ENCODE assay signal across 8 cellular contexts in genomic region chr12:109393437-109394345, GRCh38. TPM values are rescaled to one million over a fixed set of nuclear protein-coding genes. Genes with fewer than 3 reads are reported as not detected.
DNase-seq lines count a peak whose midpoint lies in the region; ATAC-seq and TF ChIP-seq lines count a peak whose summit lies in the region.

No MANE protein-coding gene starts in this region.

- H3K27ac ChIP-seq in CD8-positive, alpha-beta T cell (ENCODE audit: low read depth, low read length), result no peak overlapping the region
- H3K27ac ChIP-seq in H9 (ENCODE audit: insufficient read length, low read depth, low read length), result no peak overlapping the region
- no peak overlapping the region for H3K27ac ChIP-seq in fibroblast of lung (ENCODE audit: insufficient read depth, low read length)
- no peak overlapping the region for H3K27ac ChIP-seq in neural cell (ENCODE audit: low read length)

- no peaks in the 10 kb centered on the region for H3K79me2 ChIP-seq in H9 (ENCODE audit: insufficient read depth, low read length)
- no peaks in the 10 kb centered on the region for H3K79me2 ChIP-seq in fibroblast of lung (ENCODE audit: control insufficient read depth, insufficient read depth, low read length)
- no peaks in the 10 kb centered on the region for H3K79me2 ChIP-seq in neural cell (replicated peaks; ENCODE audit: insufficient read depth, low read length)

- H2AFZ ChIP-seq in H9 (ENCODE audit: low read length), result no peak overlapping the region
- no peak overlapping the region for H2AFZ ChIP-seq in fibroblast of lung (ENCODE audit: low read length)
- H2AFZ ChIP-seq in neural cell (ENCODE audit: low read depth, low read length), result no peak overlapping the region

- H3K9me3 ChIP-seq in CD8-positive, alpha-beta T cell (ENCODE audit: low read length), result no peaks in the 10 kb centered on the region
- H3K9me3 ChIP-seq in H9 (ENCODE audit: control insufficient read depth, low read depth, low read length) (no peaks in the 10 kb centered on the region), fibroblast of lung (ENCODE audit: control insufficient read depth, insufficient read depth, low read depth, low read length) (no peaks in the 10 kb centered on the region), neural cell (ENCODE audit: low read length) (no peaks in the 10 kb centered on the region)

- no peak overlapping the region for H3K4ac ChIP-seq in H9 (ENCODE audit: low read depth, low read length)

- no peak overlapping the region for H2BK15ac ChIP-seq in H9 (ENCODE audit: low read depth, low read length)

- H3K23me2 ChIP-seq in H9 (ENCODE audit: insufficient read length, low read depth, low read length, poor library complexity, severe bottlenecking), result no peaks in the 10 kb centered on the region

- H3K4me1 Mint-ChIP-seq in CD8-positive, alpha-beta T cell (ENCODE audit: low read depth), result no peaks in the 10 kb centered on the region
- no peaks in the 10 kb centered on the region for H3K4me1 Mint-ChIP-seq in H9
- H3K4me1 Mint-ChIP-seq in activated CD4-positive, alpha-beta memory T cell treated with anti-CD3 and anti-CD28 coated beads, Interleukin-2, amount 10 ng/mL, durations not matched to agents 7 days and 5 days, result no peaks in the 10 kb centered on the region

- peaks cover 32% of the 10 kb centered on the region for H3K27me3 Mint-ChIP-seq in CD8-positive, alpha-beta T cell (ENCODE audit: low read depth)
- H3K27me3 Mint-ChIP-seq in H9 (ENCODE audit: low read depth), result peaks cover 14% of the 10 kb centered on the region
- H3K27me3 Mint-ChIP-seq in activated CD4-positive, alpha-beta memory T cell treated with anti-CD3 and anti-CD28 coated beads, Interleukin-2, amount 10 ng/mL, durations not matched to agents 7 days and 5 days, result peaks cover 21% of the 10 kb centered on the region

- no peak for TF ChIP-seq EP300 in neural cell (conservative IDR thresholded peaks at IDR 0.05; ENCODE audit: poor library complexity, severe bottlenecking)

- H3K4me2 ChIP-seq in H9 (ENCODE audit: insufficient read depth, insufficient read length, low read length) (no peak overlapping the region), fibroblast of lung (ENCODE audit: extremely low read depth, insufficient read depth, low read length) (no peak overlapping the region), neural cell (ENCODE audit: low read length) (no peak overlapping the region)

- no peak overlapping the region for H3T11ph ChIP-seq in H9 (ENCODE audit: low read length)

- no peak overlapping the region for H2BK12ac ChIP-seq in H9 (ENCODE audit: insufficient read length, low read depth, low read length)

- H3F3A ChIP-seq in neural cell (ENCODE audit: insufficient read depth, low read length, poor library complexity, severe bottlenecking), result no peaks in the 10 kb centered on the region

- H2AK5ac ChIP-seq in H9 (ENCODE audit: insufficient read length, low read length), result no peak overlapping the region

- peak in 4 of 7 experiments; percentile 7 to 37 (median 35) for DNase-seq in CD8-positive, alpha-beta T cell
- DNase-seq in H9, result peak; percentile 46
- DNase-seq in NCI-H460 (ENCODE audit: extremely low read depth, low read depth), result peak; percentile 60
- DNase-seq in activated CD4-positive, alpha-beta memory T cell treated with anti-CD3 and anti-CD28 coated beads, Interleukin-2, amount 10 ng/mL, durations not matched to agents 7 days and 5 days, result peak; percentile 37
- peak; percentile 34 to 65 for DNase-seq in fibroblast of lung (ENCODE audit: low read depth in 2 of 2)

- H3K27me3 ChIP-seq in CD8-positive, alpha-beta T cell (ENCODE audit: insufficient read depth, low read length), result no peaks in the 10 kb centered on the region
- H3K27me3 ChIP-seq in H9 (ENCODE audit: insufficient read depth, low read length) (no peaks in the 10 kb centered on the region), fibroblast of lung (ENCODE audit: control insufficient read depth, insufficient read depth, low read length) (no peaks in the 10 kb centered on the region), neural cell (ENCODE audit: insufficient read depth, low read depth, low read length) (no peaks in the 10 kb centered on the region)

- H3K4me3 Mint-ChIP-seq in CD8-positive, alpha-beta T cell, result no peak overlapping the region
- no peak overlapping the region for H3K4me3 Mint-ChIP-seq in H9
- H3K4me3 Mint-ChIP-seq in activated CD4-positive, alpha-beta memory T cell treated with anti-CD3 and anti-CD28 coated beads, Interleukin-2, amount 10 ng/mL, durations not matched to agents 7 days and 5 days, result no peak overlapping the region

- no peak overlapping the region for H2BK120ac ChIP-seq in H9 (ENCODE audit: low read depth, low read length, poor library complexity, severe bottlenecking)

- H2BK5ac ChIP-seq in H9 (ENCODE audit: insufficient read length, low read length), result no peak overlapping the region

- no peak overlapping the region for H4K8ac ChIP-seq in H9 (replicated peaks; ENCODE audit: insufficient read length, low read depth, low read length)

- H3K9me2 ChIP-seq in neural cell (ENCODE audit: insufficient read depth, low read length), result no peaks in the 10 kb centered on the region

- H3K79me1 ChIP-seq in H9 (ENCODE audit: insufficient read depth, low read depth, low read length, poor library complexity, severe bottlenecking), result no peaks in the 10 kb centered on the region

- H3K9ac ChIP-seq in H9 (ENCODE audit: extremely low read depth, insufficient read length, low read length) (no peak overlapping the region), fibroblast of lung (ENCODE audit: insufficient read depth, low read length) (no peak overlapping the region), neural cell (ENCODE audit: low read length) (no peak overlapping the region)

- H3K18ac ChIP-seq in H9 (ENCODE audit: insufficient read length, low read depth, low read length), result no peak overlapping the region

- H3K9me3 Mint-ChIP-seq in CD8-positive, alpha-beta T cell, result no peaks in the 10 kb centered on the region
- H3K9me3 Mint-ChIP-seq in H9, result peaks cover 0 to under 1% of the 10 kb centered on the region in 2 experiments; a peak in 1 of 5 replicates
- H3K9me3 Mint-ChIP-seq in activated CD4-positive, alpha-beta memory T cell treated with anti-CD3 and anti-CD28 coated beads, Interleukin-2, amount 10 ng/mL, durations not matched to agents 7 days and 5 days, result no peaks in the 10 kb centered on the region

- WGBS in H9 (ENCODE audit: extremely low coverage, insufficient read length, low lambda C conversion rate), result 100% methylated on average over 2 of the region's 8 CpGs

- no peaks in the 10 kb centered on the region for H3K36me3 ChIP-seq in CD8-positive, alpha-beta T cell (ENCODE audit: insufficient read depth, low read length)
- H3K36me3 ChIP-seq in fibroblast of lung (ENCODE audit: control insufficient read depth, insufficient read depth, low read length), result no peaks in the 10 kb centered on the region
- no peaks in the 10 kb centered on the region for H3K36me3 ChIP-seq in neural cell (ENCODE audit: insufficient read depth, low read length)

- no peak overlapping the region for H3K23ac ChIP-seq in H9 (ENCODE audit: insufficient read length, low read depth, low read length)

- H3K36me3 Mint-ChIP-seq in CD8-positive, alpha-beta T cell, result no peaks in the 10 kb centered on the region
- no peaks in the 10 kb centered on the region for H3K36me3 Mint-ChIP-seq in H9 (ENCODE audit: insufficient read depth in 1 of 3, low read depth in 3 of 3)
- H3K36me3 Mint-ChIP-seq in activated CD4-positive, alpha-beta memory T cell treated with anti-CD3 and anti-CD28 coated beads, Interleukin-2, amount 10 ng/mL, durations not matched to agents 7 days and 5 days (ENCODE audit: low read depth), result no peaks in the 10 kb centered on the region

- H4K20me1 ChIP-seq in H9 (ENCODE audit: control insufficient read depth, insufficient read depth, insufficient read length), result no peaks in the 10 kb centered on the region
- H4K20me1 ChIP-seq in fibroblast of lung (ENCODE audit: control insufficient read depth, extremely low read depth, insufficient read depth, low read length), result no peaks in the 10 kb centered on the region
- H4K20me1 ChIP-seq in neural cell (ENCODE audit: insufficient read depth), result no peaks in the 10 kb centered on the region

- CTCF ChIA-PET in CD8-positive, alpha-beta T cell (lab: Charles Lee), result interaction anchor here (0.6 to 2.2 kb wide), 20 partner anchors 8 to 284 kb away, joined by 3 to 14 read pairs (median 4); no protein-coding TSS in a partner anchor
- CTCF ChIA-PET in activated CD4-positive, alpha-beta memory T cell treated with anti-CD3 and anti-CD28 coated beads, Interleukin-2, amount 10 ng/mL, durations not matched to agents 7 days and 5 days (lab: Charles Lee), result interaction anchor here (0.7 to 1.6 kb wide), 21 partner anchors 8 to 282 kb away, joined by 3 to 12 read pairs (median 4); partner anchors contain the start of genes ACACB, KCTD10 and UBE3B

- H3K4me3 ChIP-seq in CD8-positive, alpha-beta T cell (ENCODE audit: low read depth, low read length), result no peak overlapping the region
- H3K4me3 ChIP-seq in fibroblast of lung (replicated peaks in 1 of 4; ENCODE audit: control extremely low read depth in 1 of 4, insufficient read depth in 1 of 4, low read depth in 3 of 4, low read length in 4 of 4) (no peak overlapping the region), neural cell (ENCODE audit: low read length) (no peak overlapping the region)

- TF ChIP-seq RAD21 in neural cell (conservative IDR thresholded peaks at IDR 0.05), result peak; percentile 66

- no peak overlapping the region for H2BK20ac ChIP-seq in H9 (ENCODE audit: low read depth, low read length, poor library complexity, severe bottlenecking)

- no peak overlapping the region for H3K14ac ChIP-seq in H9 (ENCODE audit: insufficient read depth, low read length)

- H4K91ac ChIP-seq in H9 (ENCODE audit: insufficient read length, low read depth, low read length), result no peak overlapping the region

- H3K4me1 ChIP-seq in CD8-positive, alpha-beta T cell (ENCODE audit: insufficient read depth, low read length), result no peaks in the 10 kb centered on the region
- no peaks in the 10 kb centered on the region for H3K4me1 ChIP-seq in H9 (ENCODE audit: insufficient read depth, low read length)
- no peaks in the 10 kb centered on the region for H3K4me1 ChIP-seq in fibroblast of lung (ENCODE audit: control insufficient read depth, extremely low read depth, insufficient read depth, low read length)

- no peak overlapping the region for H3K56ac ChIP-seq in H9 (ENCODE audit: insufficient read length, low read depth, low read length)

- TF ChIP-seq CTCF in CD8-positive, alpha-beta T cell (IDR thresholded peaks at IDR 0.05), result peak; percentile 74
- TF ChIP-seq CTCF in H9 (conservative IDR thresholded peaks at IDR 0.05) (peak; percentile 92), fibroblast of lung (conservative IDR thresholded peaks at IDR 0.05 in 1 of 2, IDR thresholded peaks at IDR 0.05 in 1 of 2; ENCODE audit: low read depth in 1 of 2, low read length in 2 of 2) (peak; percentile 96 to 100), neural cell (IDR thresholded peaks at IDR 0.05; ENCODE audit: poor library complexity, severe bottlenecking) (peak; percentile 81)

- peak; percentile 66 for ATAC-seq in CD8-positive, alpha-beta T cell
- ATAC-seq in HG02870 (IDR thresholded peaks at IDR 0.05; ENCODE audit: unreplicated experiment), result no peak
- no peak for ATAC-seq in HG03457 (IDR thresholded peaks at IDR 0.05; ENCODE audit: unreplicated experiment)

- no peak overlapping the region for H3K27ac Mint-ChIP-seq in CD8-positive, alpha-beta T cell
- H3K27ac Mint-ChIP-seq in H9, result no peak overlapping the region
- H3K27ac Mint-ChIP-seq in activated CD4-positive, alpha-beta memory T cell treated with anti-CD3 and anti-CD28 coated beads, Interleukin-2, amount 10 ng/mL, durations not matched to agents 7 days and 5 days, result no peak overlapping the region

- H4K5ac ChIP-seq in H9 (ENCODE audit: insufficient read length, low read depth, low read length), result no peak overlapping the region

- intact Hi-C loops in CD8-positive, alpha-beta T cell (cut with DNase I, micrococcal nuclease), result loop anchor here in 1 of 2 experiments (1.0 kb wide), 1 partner anchor 281 kb away; no protein-coding TSS in a partner anchor

- POLR2A ChIA-PET in CD8-positive, alpha-beta T cell (lab: Charles Lee), result no interaction called here
- POLR2A ChIA-PET in activated CD4-positive, alpha-beta memory T cell treated with anti-CD3 and anti-CD28 coated beads, Interleukin-2, amount 10 ng/mL, durations not matched to agents 7 days and 5 days (lab: Charles Lee), result no interaction called here

RNA-seq across cellular contexts. Expression of gene MYO1H, which starts 46.0 kb away (rescaled TPM):
- total RNA-seq in CD8-positive, alpha-beta T cell, result not detected
- 0.11 and 0.26 TPM in 2 replicates for total RNA-seq in H9 (2021)
- not detected in 2 replicates for total RNA-seq in NCI-H460 (2014; rRNA removed; shearing (Covaris generic))
- polyA plus RNA-seq in NCI-H460 (2014; cell fraction: nucleus; rRNA removed), result not detected in 2 replicates
- not detected for total RNA-seq in activated CD4-positive, alpha-beta memory T cell treated with anti-CD3 and anti-CD28 coated beads, Interleukin-2, amount 10 ng/mL, durations not matched to agents 7 days and 5 days
- total RNA-seq in fibroblast of lung, result 0.77 TPM in 1 of 2 replicates, not detected in the other
- polyA plus RNA-seq in fibroblast of lung, result 0.07 and 0.15 TPM in 2 replicates
- 0.15 TPM in 1 of 2 replicates, not detected in the other for polyA plus RNA-seq in fibroblast of lung (2012)
- not detected in 2 replicates for polyA minus RNA-seq in fibroblast of lung (ENCODE audit: low replicate concordance)
- polyA plus RNA-seq in neural cell, result 9.2 and 10.6 TPM in 2 replicates
- polyA minus RNA-seq in neural cell, result 2.2 and 2.5 TPM in 2 replicates
